In the genomic region with DNA sequence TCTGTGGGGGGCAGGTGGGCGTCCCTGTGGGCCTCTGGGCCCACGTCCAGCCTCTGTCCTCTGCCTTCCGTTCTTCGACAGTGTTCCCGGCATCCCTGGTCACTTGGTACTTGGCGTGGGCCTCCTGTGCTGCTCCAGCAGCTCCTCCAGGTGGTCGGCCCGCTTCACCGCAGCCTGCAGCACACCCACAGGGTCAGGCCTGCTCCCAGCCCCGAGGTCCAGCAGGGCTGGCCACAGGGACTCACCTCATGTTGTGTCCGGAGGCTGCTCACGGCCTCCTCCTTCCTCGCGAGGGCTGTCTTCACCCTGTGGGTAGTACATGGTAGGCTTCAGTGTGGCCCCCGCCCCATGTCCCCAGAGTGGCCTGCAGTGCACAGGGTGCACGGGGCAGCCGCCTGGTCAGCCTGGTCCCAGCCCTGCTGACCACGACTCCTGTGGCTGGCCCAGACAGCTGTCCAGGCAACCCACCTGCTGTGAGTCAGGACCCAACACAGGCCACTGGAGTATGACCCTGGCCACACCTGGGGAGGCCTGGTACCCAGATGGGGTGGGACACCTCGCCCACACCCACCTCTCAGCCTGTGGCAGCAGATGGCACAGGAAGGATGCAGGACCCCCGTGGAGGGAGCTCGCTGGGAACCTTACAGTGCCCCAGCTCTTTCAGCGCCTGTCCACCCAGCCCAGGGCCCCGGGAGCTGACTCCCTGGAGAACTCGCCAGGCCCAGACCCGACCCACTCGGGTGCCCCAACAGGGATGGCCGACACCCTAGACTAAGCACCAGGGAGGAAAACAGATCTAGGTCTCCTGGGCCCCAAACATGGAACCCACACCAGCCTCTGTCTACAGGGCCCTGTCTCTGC, we compare ENCODE assay signal across 1 cellular context.
TF ChIP-seq lines count a peak whose summit lies in the region.

No MANE protein-coding gene starts in this region.

TF ChIP-seq in endothelial cell of umbilical vein, 7 proteins besides CTCF, POLR2A, EP300 and RAD21:
- TF ChIP-seq EZH2 (IDR thresholded peaks at IDR 0.05; ENCODE audit: borderline replicate concordance, low read depth, low read length, severe bottlenecking) (no peak), POLR2AphosphoS5 (IDR thresholded peaks at IDR 0.05; ENCODE audit: insufficient read depth, low read depth, low read length) (no peak), JUN (IDR thresholded peaks at IDR 0.05; ENCODE audit: borderline replicate concordance, insufficient read depth, insufficient read length, low read depth) (no peak)
TF ChIP-seq in endothelial cell of umbilical vein: peak in this region for 0.
